1 cellular context compared by ENCODE assay signal in the genomic region with DNA sequence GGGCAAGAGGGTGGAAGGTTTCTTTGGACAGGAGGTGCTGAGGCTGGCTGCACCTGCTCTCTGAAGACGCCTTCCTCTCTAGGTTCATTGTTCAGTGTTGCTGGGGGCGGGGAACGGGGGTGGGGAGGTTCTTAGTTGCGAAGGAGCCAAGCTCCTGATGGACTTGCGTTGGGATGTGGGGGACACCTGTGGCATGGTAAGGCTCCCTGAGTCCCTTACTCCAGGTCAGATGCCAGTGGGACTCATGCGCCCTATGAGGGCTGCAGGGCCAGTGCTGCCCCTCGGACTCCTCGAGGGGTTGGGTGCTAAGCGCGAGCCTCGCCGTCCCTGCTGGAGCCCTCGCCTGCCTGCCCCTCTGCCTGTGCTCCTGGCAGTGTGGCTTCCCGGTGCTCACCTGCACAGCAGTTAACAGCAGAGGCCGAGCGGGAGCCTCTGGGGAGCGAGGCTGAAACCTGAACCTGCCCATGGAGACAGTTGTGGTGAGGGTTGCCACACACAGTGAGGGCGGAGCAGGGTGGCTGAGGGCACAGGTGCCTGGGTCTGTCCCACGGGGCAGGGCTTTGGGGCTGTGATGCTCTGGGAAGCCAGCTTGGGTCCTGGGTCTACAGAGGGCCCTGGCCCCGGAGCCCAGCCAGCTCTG.
TF ChIP-seq lines count a peak whose summit lies in the region.

No MANE protein-coding gene starts in this region.

TF ChIP-seq in H1, 55 proteins besides CTCF, POLR2A, EP300 and RAD21:
- TF ChIP-seq JUN (IDR thresholded peaks at IDR 0.05; ENCODE audit: low read depth, low read length) (no peak), CTBP2 (IDR thresholded peaks at IDR 0.05; ENCODE audit: borderline replicate concordance, insufficient read depth, insufficient read length, low read length) (no peak), SP2 (IDR thresholded peaks at IDR 0.05; ENCODE audit: low read length) (no peak), POLR2AphosphoS5 (IDR thresholded peaks at IDR 0.05; ENCODE audit: low read depth, low read length) (no peak), HDAC6 (IDR thresholded peaks at IDR 0.05; ENCODE audit: low read depth, low read length) (no peak), HDAC2 (IDR thresholded peaks at IDR 0.05; ENCODE audit: borderline replicate concordance in 1 of 2, low read depth in 2 of 2, low read length in 2 of 2) (no peak)
- TF ChIP-seq, protein P1, sequence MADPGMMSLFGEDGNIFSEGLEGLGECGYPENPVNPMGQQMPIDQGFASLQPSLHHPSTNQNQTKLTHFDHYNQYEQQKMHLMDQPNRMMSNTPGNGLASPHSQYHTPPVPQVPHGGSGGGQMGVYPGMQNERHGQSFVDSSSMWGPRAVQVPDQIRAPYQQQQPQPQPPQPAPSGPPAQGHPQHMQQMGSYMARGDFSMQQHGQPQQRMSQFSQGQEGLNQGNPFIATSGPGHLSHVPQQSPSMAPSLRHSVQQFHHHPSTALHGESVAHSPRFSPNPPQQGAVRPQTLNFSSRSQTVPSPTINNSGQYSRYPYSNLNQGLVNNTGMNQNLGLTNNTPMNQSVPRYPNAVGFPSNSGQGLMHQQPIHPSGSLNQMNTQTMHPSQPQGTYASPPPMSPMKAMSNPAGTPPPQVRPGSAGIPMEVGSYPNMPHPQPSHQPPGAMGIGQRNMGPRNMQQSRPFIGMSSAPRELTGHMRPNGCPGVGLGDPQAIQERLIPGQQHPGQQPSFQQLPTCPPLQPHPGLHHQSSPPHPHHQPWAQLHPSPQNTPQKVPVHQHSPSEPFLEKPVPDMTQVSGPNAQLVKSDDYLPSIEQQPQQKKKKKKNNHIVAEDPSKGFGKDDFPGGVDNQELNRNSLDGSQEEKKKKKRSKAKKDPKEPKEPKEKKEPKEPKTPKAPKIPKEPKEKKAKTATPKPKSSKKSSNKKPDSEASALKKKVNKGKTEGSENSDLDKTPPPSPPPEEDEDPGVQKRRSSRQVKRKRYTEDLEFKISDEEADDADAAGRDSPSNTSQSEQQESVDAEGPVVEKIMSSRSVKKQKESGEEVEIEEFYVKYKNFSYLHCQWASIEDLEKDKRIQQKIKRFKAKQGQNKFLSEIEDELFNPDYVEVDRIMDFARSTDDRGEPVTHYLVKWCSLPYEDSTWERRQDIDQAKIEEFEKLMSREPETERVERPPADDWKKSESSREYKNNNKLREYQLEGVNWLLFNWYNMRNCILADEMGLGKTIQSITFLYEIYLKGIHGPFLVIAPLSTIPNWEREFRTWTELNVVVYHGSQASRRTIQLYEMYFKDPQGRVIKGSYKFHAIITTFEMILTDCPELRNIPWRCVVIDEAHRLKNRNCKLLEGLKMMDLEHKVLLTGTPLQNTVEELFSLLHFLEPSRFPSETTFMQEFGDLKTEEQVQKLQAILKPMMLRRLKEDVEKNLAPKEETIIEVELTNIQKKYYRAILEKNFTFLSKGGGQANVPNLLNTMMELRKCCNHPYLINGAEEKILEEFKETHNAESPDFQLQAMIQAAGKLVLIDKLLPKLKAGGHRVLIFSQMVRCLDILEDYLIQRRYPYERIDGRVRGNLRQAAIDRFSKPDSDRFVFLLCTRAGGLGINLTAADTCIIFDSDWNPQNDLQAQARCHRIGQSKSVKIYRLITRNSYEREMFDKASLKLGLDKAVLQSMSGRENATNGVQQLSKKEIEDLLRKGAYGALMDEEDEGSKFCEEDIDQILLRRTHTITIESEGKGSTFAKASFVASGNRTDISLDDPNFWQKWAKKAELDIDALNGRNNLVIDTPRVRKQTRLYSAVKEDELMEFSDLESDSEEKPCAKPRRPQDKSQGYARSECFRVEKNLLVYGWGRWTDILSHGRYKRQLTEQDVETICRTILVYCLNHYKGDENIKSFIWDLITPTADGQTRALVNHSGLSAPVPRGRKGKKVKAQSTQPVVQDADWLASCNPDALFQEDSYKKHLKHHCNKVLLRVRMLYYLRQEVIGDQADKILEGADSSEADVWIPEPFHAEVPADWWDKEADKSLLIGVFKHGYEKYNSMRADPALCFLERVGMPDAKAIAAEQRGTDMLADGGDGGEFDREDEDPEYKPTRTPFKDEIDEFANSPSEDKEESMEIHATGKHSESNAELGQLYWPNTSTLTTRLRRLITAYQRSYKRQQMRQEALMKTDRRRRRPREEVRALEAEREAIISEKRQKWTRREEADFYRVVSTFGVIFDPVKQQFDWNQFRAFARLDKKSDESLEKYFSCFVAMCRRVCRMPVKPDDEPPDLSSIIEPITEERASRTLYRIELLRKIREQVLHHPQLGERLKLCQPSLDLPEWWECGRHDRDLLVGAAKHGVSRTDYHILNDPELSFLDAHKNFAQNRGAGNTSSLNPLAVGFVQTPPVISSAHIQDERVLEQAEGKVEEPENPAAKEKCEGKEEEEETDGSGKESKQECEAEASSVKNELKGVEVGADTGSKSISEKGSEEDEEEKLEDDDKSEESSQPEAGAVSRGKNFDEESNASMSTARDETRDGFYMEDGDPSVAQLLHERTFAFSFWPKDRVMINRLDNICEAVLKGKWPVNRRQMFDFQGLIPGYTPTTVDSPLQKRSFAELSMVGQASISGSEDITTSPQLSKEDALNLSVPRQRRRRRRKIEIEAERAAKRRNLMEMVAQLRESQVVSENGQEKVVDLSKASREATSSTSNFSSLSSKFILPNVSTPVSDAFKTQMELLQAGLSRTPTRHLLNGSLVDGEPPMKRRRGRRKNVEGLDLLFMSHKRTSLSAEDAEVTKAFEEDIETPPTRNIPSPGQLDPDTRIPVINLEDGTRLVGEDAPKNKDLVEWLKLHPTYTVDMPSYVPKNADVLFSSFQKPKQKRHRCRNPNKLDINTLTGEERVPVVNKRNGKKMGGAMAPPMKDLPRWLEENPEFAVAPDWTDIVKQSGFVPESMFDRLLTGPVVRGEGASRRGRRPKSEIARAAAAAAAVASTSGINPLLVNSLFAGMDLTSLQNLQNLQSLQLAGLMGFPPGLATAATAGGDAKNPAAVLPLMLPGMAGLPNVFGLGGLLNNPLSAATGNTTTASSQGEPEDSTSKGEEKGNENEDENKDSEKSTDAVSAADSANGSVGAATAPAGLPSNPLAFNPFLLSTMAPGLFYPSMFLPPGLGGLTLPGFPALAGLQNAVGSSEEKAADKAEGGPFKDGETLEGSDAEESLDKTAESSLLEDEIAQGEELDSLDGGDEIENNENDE (IDR thresholded peaks at IDR 0.05; ENCODE audit: insufficient replicate concordance, low read length): no peak
